In the genomic region with DNA sequence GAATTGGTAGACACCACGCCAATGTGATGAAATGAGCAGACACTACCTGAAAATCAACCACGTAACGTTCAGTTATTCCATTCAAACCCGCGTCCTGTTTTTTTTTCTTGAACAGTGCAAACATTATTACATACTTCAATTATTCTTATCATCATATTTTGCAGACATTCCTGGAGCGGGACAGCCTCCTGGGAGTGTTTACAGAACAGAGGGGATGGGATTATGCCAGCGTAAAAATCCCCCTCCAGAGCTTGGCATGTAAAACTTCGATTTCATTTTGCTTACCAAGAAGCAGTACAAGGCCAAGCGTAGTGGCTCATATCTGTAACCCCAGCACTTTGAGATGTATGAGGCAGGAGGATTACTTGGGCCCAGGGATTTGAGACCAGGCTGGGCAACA, we compare ENCODE assay signal across 18 cellular contexts.
"Had no signal": no experiment of that assay in that cellular context is flagged by ENCODE, and none has a peak within 500 bp of the region (broad histone marks: within the 10 kb centered on the region; RNA-seq: fewer than 3 reads in every experiment).

No MANE protein-coding gene starts in this region.

- H3K79me2 ChIP-seq: hepatocyte had no signal

- H3K4me3 Mint-ChIP-seq: mesothelial cell of epicardium had no signal

- H3K9me3 ChIP-seq: esophagus muscularis mucosa, gastroesophageal sphincter, left lung, lower lobe of right lung, mucosa of descending colon had no signal

- H3K27ac ChIP-seq: coronary artery, dorsolateral prefrontal cortex, esophagus muscularis mucosa, foreskin keratinocyte, gastroesophageal sphincter, heart left ventricle, hepatocyte, left lung, lower lobe of right lung had no signal

- H3K36me3 Mint-ChIP-seq: mesothelial cell of epicardium had no signal

- H3K4me2 ChIP-seq: hepatocyte had no signal

- DNase-seq: dermis blood vessel endothelial cell; dorsolateral prefrontal cortex; effector CD4-positive, alpha-beta T cell; effector memory CD4-positive, alpha-beta T cell; foreskin keratinocyte; heart left ventricle; hypothalamus; left cardiac atrium; left lung; left ventricle myocardium superior; lower lobe of right lung; mesenchymal stem cell; mucosa of descending colon had no signal

- H2AFZ ChIP-seq: hepatocyte had no signal

- H3K27me3 ChIP-seq: foreskin keratinocyte, hepatocyte had no signal

- H3K36me3 ChIP-seq: esophagus muscularis mucosa, gastroesophageal sphincter, heart left ventricle, left lung, lower lobe of right lung had no signal

- H3K4me3 ChIP-seq: coronary artery, dorsolateral prefrontal cortex, esophagus muscularis mucosa, gastroesophageal sphincter, heart left ventricle, hepatocyte, left lung, lower lobe of right lung, mucosa of descending colon had no signal

- ATAC-seq: foreskin keratinocyte, gastroesophageal sphincter, heart left ventricle, left cardiac atrium, left lung, left ventricle myocardium superior, mucosa of descending colon had no signal

- H3K27ac Mint-ChIP-seq: mesothelial cell of epicardium had no signal

- H3K4me1 ChIP-seq: esophagus muscularis mucosa, foreskin keratinocyte, gastroesophageal sphincter, heart left ventricle, left lung, lower lobe of right lung had no signal
